1 cellular context compared by ENCODE assay signal in genomic region chr6:154507209-154507898, GRCh38.
TF ChIP-seq lines count a peak whose summit lies in the region.

No MANE protein-coding gene starts in this region.

TF ChIP-seq in HepG2, 621 proteins besides CTCF, POLR2A, EP300 and RAD21:
- no peak for TF ChIP-seq CREBL2 (CRISPR knock-in tag; IDR thresholded peaks at IDR 0.05; ENCODE audit: borderline replicate concordance)
- peak; percentile 71; the same call in 1 of the 2 replicates for TF ChIP-seq ZBTB20 (CRISPR knock-in tag; IDR thresholded peaks at IDR 0.05; ENCODE audit: borderline replicate concordance, low read depth)
- TF ChIP-seq MXI1 (IDR thresholded peaks at IDR 0.05; ENCODE audit: borderline replicate concordance, low read depth, low read length), result 0 out of 3 replicates have a peak, but pooled peaks have one; percentile 37
- peak; percentile 39 for TF ChIP-seq ASH2L (IDR thresholded peaks at IDR 0.05; ENCODE audit: insufficient read length, low read depth, low read length)
- 0 out of 2 replicates have a peak, but pooled peaks have one; percentile 25 for TF ChIP-seq ARID3A (IDR thresholded peaks at IDR 0.05; ENCODE audit: low read depth, low read length)
- peak; percentile 30; the same call in 1 of the 2 replicates for TF ChIP-seq ZMYM3 (CRISPR knock-in tag; IDR thresholded peaks at IDR 0.05)
- TF ChIP-seq HNF4A (CRISPR knock-in tag; IDR thresholded peaks at IDR 0.05), result peak; percentile 22; the same call in 1 of the 2 replicates
- no peak for TF ChIP-seq ZNF580 (CRISPR knock-in tag; IDR thresholded peaks at IDR 0.05; ENCODE audit: borderline replicate concordance, low read depth)
